Comparison of ENCODE assay signal across 21 cellular contexts in genomic region chr2:235513984-235514626, GRCh38. TPM values are rescaled to one million over a fixed set of nuclear protein-coding genes. Genes with fewer than 3 reads are reported as not detected.
DNase-seq lines count a peak whose midpoint lies in the region; ATAC-seq, FAIRE-seq and TF ChIP-seq lines count a peak whose summit lies in the region.
"Had no signal": no experiment of that assay in that cellular context is flagged by ENCODE, and none has a peak within 500 bp of the region (broad histone marks: within the 10 kb centered on the region; RNA-seq: fewer than 3 reads in every experiment).

No MANE protein-coding gene starts in this region.

- WGBS in neuronal stem cell (ENCODE audit: extremely low coverage in 2 of 2, insufficient read length in 2 of 2, insufficient replicate concordance in 1 of 2), 2 donors, result no CpG with 5 or more reads among the region's 14 CpGs

- no peak overlapping the region for H3K18ac ChIP-seq in neuronal stem cell (ENCODE audit: low read length)

- H3K9me3 ChIP-seq in astrocyte (ENCODE audit: insufficient read depth, low read depth, low read length) (no peaks in the 10 kb centered on the region), left lung (no peaks in the 10 kb centered on the region), neuronal stem cell (replicated peaks in 1 of 2; ENCODE audit: control insufficient read depth in 2 of 2, insufficient read depth in 1 of 2, low read depth in 1 of 2, low read length in 2 of 2) (peaks cover 5 to 7% of the 10 kb centered on the region in 2 donors)
- H3K9me3 ChIP-seq: BE2C had no signal

- H3K27me3 Mint-ChIP-seq in astrocyte (ENCODE audit: low read depth, unreplicated experiment) (no peaks in the 10 kb centered on the region), type B pancreatic cell (no peaks in the 10 kb centered on the region)

- H3K4me1 Mint-ChIP-seq in astrocyte (ENCODE audit: low read depth, unreplicated experiment) (peaks cover 14% of the 10 kb centered on the region), type B pancreatic cell (ENCODE audit: unreplicated experiment) (peaks cover 21% of the 10 kb centered on the region)
- H3K4me1 Mint-ChIP-seq: CD4-positive, alpha-beta memory T cell had no signal

- no peak overlapping the region for H2BK12ac ChIP-seq in neuronal stem cell (ENCODE audit: low read length)

- H2BK15ac ChIP-seq in neuronal stem cell (ENCODE audit: low read length), result no peak overlapping the region

- peaks cover 63% of the 10 kb centered on the region for H3K79me2 ChIP-seq in astrocyte (ENCODE audit: insufficient read depth, low read length)

- H3K14ac ChIP-seq in neuronal stem cell (ENCODE audit: low read length), result peak overlapping the region; percentile 9

- H3K36me3 Mint-ChIP-seq in astrocyte (ENCODE audit: low read depth, unreplicated experiment), result peaks cover 11% of the 10 kb centered on the region
- peaks cover 16% of the 10 kb centered on the region for H3K36me3 Mint-ChIP-seq in type B pancreatic cell
- H3K36me3 Mint-ChIP-seq: CD4-positive, alpha-beta memory T cell had no signal

- H3K27ac ChIP-seq in astrocyte (ENCODE audit: low read depth, low read length) (no peak overlapping the region), left lung (peak overlapping the region in 1 of 2 donors; percentile 19), neuronal stem cell (replicated peaks; ENCODE audit: low read length) (no peak overlapping the region)

- H3K4me3 Mint-ChIP-seq in astrocyte (ENCODE audit: unreplicated experiment), result no peak overlapping the region
- peak overlapping the region; percentile 27 for H3K4me3 Mint-ChIP-seq in type B pancreatic cell
- H3K4me3 Mint-ChIP-seq: CD4-positive, alpha-beta memory T cell had no signal

- H4K20me1 ChIP-seq in astrocyte (ENCODE audit: insufficient read depth, low read length), result peaks cover 72% of the 10 kb centered on the region

- no peak overlapping the region for H3K4me2 ChIP-seq in astrocyte (ENCODE audit: low read length)
- no peak overlapping the region for H3K4me2 ChIP-seq in neuronal stem cell (ENCODE audit: insufficient read depth, low read length, poor library complexity, severe bottlenecking)

- H3K4me1 ChIP-seq in astrocyte (ENCODE audit: insufficient read depth, low read length), result peaks cover 12% of the 10 kb centered on the region
- H3K4me1 ChIP-seq in left lung, result peaks cover 2 to 21% of the 10 kb centered on the region in 2 donors
- H3K4me1 ChIP-seq in neuronal stem cell (ENCODE audit: control insufficient read depth in 2 of 2, insufficient read depth in 1 of 2, low read depth in 1 of 2, low read length in 2 of 2), result peaks cover 0 to 7% of the 10 kb centered on the region in 2 donors
- H3K4me1 ChIP-seq: BE2C had no signal

- H3K9me3 Mint-ChIP-seq in astrocyte (ENCODE audit: unreplicated experiment) (no peaks in the 10 kb centered on the region), type B pancreatic cell (peaks cover 9% of the 10 kb centered on the region)

- TF ChIP-seq CTCF in astrocyte (IDR thresholded peaks at IDR 0.05; ENCODE audit: insufficient read depth, low read depth, low read length) (no peak), left lung (IDR thresholded peaks at IDR 0.05) (no peak), type B pancreatic cell (conservative IDR thresholded peaks at IDR 0.05) (no peak)

- H3K27me3 ChIP-seq in astrocyte (ENCODE audit: insufficient read depth, low read length) (no peaks in the 10 kb centered on the region), left lung (no peaks in the 10 kb centered on the region), neuronal stem cell (ENCODE audit: control insufficient read depth in 3 of 3, insufficient read depth in 3 of 3, low read depth in 1 of 3, low read length in 3 of 3) (no peaks in the 10 kb centered on the region)
- H3K27me3 ChIP-seq: BE2C had no signal

- DNase-seq in astrocyte (ENCODE audit: low read depth) (no peak), left lung (peak in 1 of 2 donors; percentile 32), neuronal stem cell (ENCODE audit: low spot score) (no peak), type B pancreatic cell (ENCODE audit: extremely low spot score, unreplicated experiment) (no peak), NCI-H345 treated with DMSO at 0.1 percent for 48 hours (lab: John Stamatoyannopoulos, UW; ENCODE audit: unreplicated experiment) (no peak)
- DNase-seq: BE2C; CD4-positive, alpha-beta memory T cell; DND-41; GDM1; IMR-90; Kasumi-1; NCI-H1105 treated with DMSO at 0.1 percent for 48 hours; NCI-H187; NCI-H446 treated with DMSO at 0.1 percent for 48 hours; NCI-H748 treated with DMSO at 0.1 percent for 48 hours; Right ventricle myocardium superior had no signal

- H2AK5ac ChIP-seq in neuronal stem cell (ENCODE audit: low read depth, low read length), result no peak overlapping the region

- H3K27ac Mint-ChIP-seq in astrocyte (ENCODE audit: unreplicated experiment) (peak overlapping the region; percentile 30), type B pancreatic cell (peak overlapping the region; percentile 94)

- H3K23ac ChIP-seq in neuronal stem cell (ENCODE audit: low read depth, low read length, poor library complexity), result peak overlapping the region; percentile 70

- no peak for FAIRE-seq in astrocyte (lab: Jason Lieb, UNC)
- FAIRE-seq: D721Med, H54 had no signal

- intact Hi-C loops in left lung (cut with DNase I), result no loop called here

- H2AFZ ChIP-seq in astrocyte (ENCODE audit: low read depth, low read length) (no peak overlapping the region), neuronal stem cell (ENCODE audit: low read length) (no peak overlapping the region)

- H3K9ac ChIP-seq in astrocyte (ENCODE audit: low read length), result no peak overlapping the region
- H3K9ac ChIP-seq in neuronal stem cell (ENCODE audit: low read depth, low read length, poor library complexity), result no peak overlapping the region

- H3K79me1 ChIP-seq in neuronal stem cell (ENCODE audit: low read depth, low read length), result peaks cover 19% of the 10 kb centered on the region

- no peak overlapping the region for H3K4ac ChIP-seq in neuronal stem cell (ENCODE audit: low read length)

- H2BK120ac ChIP-seq in neuronal stem cell (ENCODE audit: low read depth, low read length), result no peak overlapping the region

- H4K8ac ChIP-seq in neuronal stem cell (ENCODE audit: low read depth, low read length), result no peak overlapping the region

- H2BK5ac ChIP-seq in neuronal stem cell (ENCODE audit: low read length), result peak overlapping the region; percentile 19

- ATAC-seq in left lung (peak; percentile 41), GM21526 (IDR thresholded peaks at IDR 0.05; ENCODE audit: low FRiP score, unreplicated experiment) (no peak), GM21381 (IDR thresholded peaks at IDR 0.05; ENCODE audit: unreplicated experiment) (no peak)
- ATAC-seq: Panc1 had no signal

- H4K91ac ChIP-seq in neuronal stem cell (ENCODE audit: low read depth, low read length, poor library complexity), result no peak overlapping the region

- H3K36me3 ChIP-seq in astrocyte (ENCODE audit: insufficient read depth, low read length) (no peaks in the 10 kb centered on the region), left lung (no peaks in the 10 kb centered on the region), neuronal stem cell (replicated peaks in 1 of 2; ENCODE audit: control insufficient read depth in 2 of 2, insufficient read depth in 2 of 2, low read length in 2 of 2) (peaks cover 0 to 4% of the 10 kb centered on the region in 2 donors)
- H3K36me3 ChIP-seq: BE2C had no signal

- H3K4me3 ChIP-seq in astrocyte (ENCODE audit: insufficient read depth, low read depth, low read length) (no peak overlapping the region), left lung (no peak overlapping the region), neuronal stem cell (ENCODE audit: low read length in 2 of 2) (no peak overlapping the region)

RNA-seq across cellular contexts. Expression of gene AGAP1, which starts 20.3 kb away (rescaled TPM):
- 37.3 and 39.4 TPM in 2 replicates for total RNA-seq in astrocyte
- total RNA-seq in left lung, result 10 to 100 TPM; 25.3 to 25.4 TPM
- 18.3 TPM for polyA plus RNA-seq in neuronal stem cell (2013, experiment 1 of 2)
- polyA plus RNA-seq in neuronal stem cell (2013, experiment 2 of 2), result 17.8 TPM
- 46.3 and 52.7 TPM in 2 replicates for total RNA-seq in type B pancreatic cell (ENCODE audit: low replicate concordance)
